Comparison of ENCODE assay signal across 8 cellular contexts in genomic region chr3:70550723-70551319, GRCh38.
DNase-seq lines count a peak whose midpoint lies in the region; ATAC-seq, FAIRE-seq and TF ChIP-seq lines count a peak whose summit lies in the region.

No MANE protein-coding gene starts in this region.

- no peaks in the 10 kb centered on the region for H4K20me1 ChIP-seq in fibroblast of lung (ENCODE audit: control insufficient read depth, extremely low read depth, insufficient read depth, low read length)

- intact Hi-C loops in posterior cingulate gyrus (cut with DNase I), result no loop called here

- peak; percentile 68 for ATAC-seq in HG02938 (IDR thresholded peaks at IDR 0.05; ENCODE audit: unreplicated experiment)

- no peak overlapping the region for H3K4me3 ChIP-seq in fibroblast of lung (replicated peaks in 1 of 4; ENCODE audit: control extremely low read depth in 1 of 4, insufficient read depth in 1 of 4, low read depth in 3 of 4, low read length in 4 of 4)

- no peak overlapping the region for H2AFZ ChIP-seq in fibroblast of lung (ENCODE audit: low read length)

- no peak overlapping the region for H3K9ac ChIP-seq in fibroblast of lung (ENCODE audit: insufficient read depth, low read length)

- DNase-seq in NCI-H82 (lab: John Stamatoyannopoulos, UW), result peak; percentile 64
- no peak for DNase-seq in NCI-H82 treated with DMSO at 0.1 percent for 48 hours (lab: John Stamatoyannopoulos, UW; ENCODE audit: unreplicated experiment)
- DNase-seq in NOMO-1 treated with dmso at 0.1 percent for 144 hours (lab: John Stamatoyannopoulos, UW; ENCODE audit: unreplicated experiment), result peak; percentile 39
- peak; percentile 75 for DNase-seq in activated CD8-positive, alpha-beta memory T cell treated with anti-CD3 and anti-CD28 coated beads, Interleukin-2, amount 50 U/mL, for 4 hours
- DNase-seq in fibroblast of lung (ENCODE audit: low read depth in 2 of 2), result peak; percentile 40 to 61
- peak in 7 of 10 donors; percentile 20 to 82 (median 63) for DNase-seq in posterior cingulate gyrus
- DNase-seq in urothelium cell line (ENCODE audit: low spot score), result peak; percentile 10

- FAIRE-seq in urothelium cell line (lab: Jason Lieb, UNC), result no peak

- H3K27me3 ChIP-seq in fibroblast of lung (ENCODE audit: control insufficient read depth, insufficient read depth, low read length), result no peaks in the 10 kb centered on the region

- TF ChIP-seq CTCF in fibroblast of lung (conservative IDR thresholded peaks at IDR 0.05 in 1 of 2, IDR thresholded peaks at IDR 0.05 in 1 of 2; ENCODE audit: low read depth in 1 of 2, low read length in 2 of 2), result peak; percentile 78 to 82

- H3K4me2 ChIP-seq in fibroblast of lung (ENCODE audit: extremely low read depth, insufficient read depth, low read length), result no peak overlapping the region

- H3K27ac ChIP-seq in fibroblast of lung (ENCODE audit: insufficient read depth, low read length), result no peak overlapping the region

- no peaks in the 10 kb centered on the region for H3K9me3 ChIP-seq in fibroblast of lung (ENCODE audit: control insufficient read depth, insufficient read depth, low read depth, low read length)

- H3K4me1 ChIP-seq in fibroblast of lung (ENCODE audit: control insufficient read depth, extremely low read depth, insufficient read depth, low read length), result no peaks in the 10 kb centered on the region

- H3K79me2 ChIP-seq in fibroblast of lung (ENCODE audit: control insufficient read depth, insufficient read depth, low read length), result no peaks in the 10 kb centered on the region

- H3K36me3 ChIP-seq in fibroblast of lung (ENCODE audit: control insufficient read depth, insufficient read depth, low read length), result no peaks in the 10 kb centered on the region
